Comparison of ENCODE assay signal across 8 cellular contexts in the genomic region with DNA sequence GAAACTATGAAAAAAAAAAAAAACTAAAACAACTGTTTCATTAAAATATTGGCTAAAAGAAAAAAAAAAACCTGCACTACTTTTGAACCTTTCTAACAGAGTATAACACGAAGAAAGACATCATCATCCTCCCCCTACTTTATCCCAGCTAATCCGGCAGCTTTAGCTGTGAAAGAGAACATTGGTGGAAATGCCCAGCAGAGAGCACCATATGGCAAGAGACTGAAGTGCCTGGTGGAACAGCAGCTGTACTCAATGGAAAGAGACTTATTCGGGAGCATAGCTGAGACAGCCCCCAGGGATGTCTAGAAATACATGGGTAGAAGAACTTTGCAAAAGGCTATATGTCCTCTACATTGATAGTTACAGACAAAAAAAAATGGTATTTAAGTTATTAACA. TPM values are rescaled to one million over a fixed set of nuclear protein-coding genes. Genes with fewer than 3 reads are reported as not detected.
DNase-seq lines count a peak whose midpoint lies in the region; ATAC-seq and TF ChIP-seq lines count a peak whose summit lies in the region.

No MANE protein-coding gene starts in this region.

- CTCF ChIA-PET in HEK293T (lab: Yijun Ruan, JAX): interaction anchor here (0.6 kb wide), 1 partner anchor 357 kb away, joined by 3 read pairs; no protein-coding TSS in a partner anchor
- CTCF ChIA-PET in SK-N-SH (lab: Yijun Ruan, JAX): interaction anchor here (0.8 kb wide), 1 partner anchor 17 kb away, joined by 3 read pairs; no protein-coding TSS in a partner anchor

- no peak for TF ChIP-seq EP300 in SK-N-SH (IDR thresholded peaks at IDR 0.05; ENCODE audit: borderline replicate concordance in 1 of 2, low read depth in 1 of 2, low read length in 1 of 2)

- H3K36me3 ChIP-seq in SK-N-SH (replicated peaks in 1 of 2; ENCODE audit: control insufficient read depth in 1 of 2, insufficient read depth in 2 of 2, low read length in 1 of 2) (no peaks in the 10 kb centered on the region), testis (ENCODE audit: low read depth, missing control alignments) (no peaks in the 10 kb centered on the region)

- no peak overlapping the region for H2AFZ ChIP-seq in SK-N-SH (ENCODE audit: low read depth)

- no peak overlapping the region for H3K4me3 ChIP-seq in AG10803 (ENCODE audit: low read length)
- H3K4me3 ChIP-seq in SK-N-SH (ENCODE audit: low read depth in 2 of 2, low read length in 1 of 2): no peak overlapping the region
- no peak overlapping the region for H3K4me3 ChIP-seq in testis

- DNase-seq in AG10803 (ENCODE audit: low read depth) (peak; percentile 28), HEK293T (ENCODE audit: extremely low spot score) (peak; percentile 24), SK-N-SH (no peak), inferior parietal cortex (ENCODE audit: extremely low spot score) (peak; percentile 71), activated T-cell treated with anti-CD3 and anti-CD28 coated beads for 4 hours (no peak), testis (no peak), OCI-M2 (lab: John Stamatoyannopoulos, UW; ENCODE audit: unreplicated experiment) (no peak)

- peak; percentile 59 for TF ChIP-seq RAD21 in SK-N-SH (IDR thresholded peaks at IDR 0.05; ENCODE audit: low read length)

- no peak for ATAC-seq in GM18520 (IDR thresholded peaks at IDR 0.05; ENCODE audit: unreplicated experiment)

- H3K9me2 ChIP-seq in SK-N-SH: no peaks in the 10 kb centered on the region

- 43% methylated on average over 3 of the region's 3 CpGs for WGBS in SK-N-SH (ENCODE audit: low lambda C conversion rate)
- 23 to 36% methylated on average over 3 of the region's 3 CpGs for WGBS in testis, 2 donors

- H3K9ac ChIP-seq in SK-N-SH: no peak overlapping the region

- H3K4me1 ChIP-seq in SK-N-SH (ENCODE audit: control insufficient read depth in 1 of 2, insufficient read depth in 2 of 2, low read depth in 1 of 2, low read length in 1 of 2) (peaks cover 0 to 4% of the 10 kb centered on the region in 2 experiments; a peak in 1 of 4 replicates), testis (no peaks in the 10 kb centered on the region)

- no peak overlapping the region for H3K4me2 ChIP-seq in SK-N-SH

- H3K79me2 ChIP-seq in SK-N-SH (ENCODE audit: insufficient read depth): no peaks in the 10 kb centered on the region

- POLR2A ChIA-PET in HEK293T (lab: Yijun Ruan, JAX) (no interaction called here), SK-N-SH (lab: Yijun Ruan, JAX) (interaction anchor here (0.7 kb wide), 1 partner anchor 31 kb away, joined by 3 read pairs; a partner anchor contains a TSS)

- H3K27me3 ChIP-seq in SK-N-SH (ENCODE audit: insufficient read depth) (no peaks in the 10 kb centered on the region), testis (no peaks in the 10 kb centered on the region)

- no peak for TF ChIP-seq POLR2A in testis (IDR thresholded peaks at IDR 0.05)

- TF ChIP-seq CTCF in AG10803 (conservative IDR thresholded peaks at IDR 0.05; ENCODE audit: low read length): peak; percentile 36; the same call in 1 of the 2 replicates
- peak; percentile 37 for TF ChIP-seq CTCF in SK-N-SH (IDR thresholded peaks at IDR 0.05)
- TF ChIP-seq CTCF in testis (IDR thresholded peaks at IDR 0.05): no peak

- H4K20me1 ChIP-seq in SK-N-SH (ENCODE audit: insufficient read depth): no peaks in the 10 kb centered on the region

- intact Hi-C loops in testis (cut with DNase I; ENCODE audit: low total_unique reads): no loop called here

- no peak overlapping the region for H3K27ac ChIP-seq in SK-N-SH (ENCODE audit: low read depth in 2 of 2, low read length in 1 of 2)
- H3K27ac ChIP-seq in testis: no peak overlapping the region

- no peaks in the 10 kb centered on the region for H3K9me3 ChIP-seq in SK-N-SH
- no peaks in the 10 kb centered on the region for H3K9me3 ChIP-seq in testis

- H3F3A ChIP-seq in SK-N-SH (replicated peaks; ENCODE audit: insufficient read depth): no peaks in the 10 kb centered on the region

TF ChIP-seq in HEK293T, 16 proteins besides CTCF, POLR2A, EP300 and RAD21:
- TF ChIP-seq FOXA1 (IDR thresholded peaks at IDR 0.05): no peak
- TF ChIP-seq ELF4 (IDR thresholded peaks at IDR 0.05): no peak
- TF ChIP-seq FOXK2 (IDR thresholded peaks at IDR 0.05): no peak
- TF ChIP-seq TARDBP (IDR thresholded peaks at IDR 0.05): no peak
- TF ChIP-seq SUZ12 (IDR thresholded peaks at IDR 0.05): no peak
- TF ChIP-seq NFRKB (IDR thresholded peaks at IDR 0.05): no peak
- TF ChIP-seq ZNF384 (IDR thresholded peaks at IDR 0.05): no peak
- no peak for TF ChIP-seq FOXM1 (IDR thresholded peaks at IDR 0.05; ENCODE audit: borderline replicate concordance)
- TF ChIP-seq HDGF (IDR thresholded peaks at IDR 0.05; ENCODE audit: borderline replicate concordance): no peak
- TF ChIP-seq, protein P1, sequence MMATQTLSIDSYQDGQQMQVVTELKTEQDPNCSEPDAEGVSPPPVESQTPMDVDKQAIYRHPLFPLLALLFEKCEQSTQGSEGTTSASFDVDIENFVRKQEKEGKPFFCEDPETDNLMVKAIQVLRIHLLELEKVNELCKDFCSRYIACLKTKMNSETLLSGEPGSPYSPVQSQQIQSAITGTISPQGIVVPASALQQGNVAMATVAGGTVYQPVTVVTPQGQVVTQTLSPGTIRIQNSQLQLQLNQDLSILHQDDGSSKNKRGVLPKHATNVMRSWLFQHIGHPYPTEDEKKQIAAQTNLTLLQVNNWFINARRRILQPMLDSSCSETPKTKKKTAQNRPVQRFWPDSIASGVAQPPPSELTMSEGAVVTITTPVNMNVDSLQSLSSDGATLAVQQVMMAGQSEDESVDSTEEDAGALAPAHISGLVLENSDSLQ (IDR thresholded peaks at IDR 0.05): no peak
- no peak for TF ChIP-seq LEF1 (IDR thresholded peaks at IDR 0.05; ENCODE audit: borderline replicate concordance)
- TF ChIP-seq L3MBTL2 (conservative IDR thresholded peaks at IDR 0.05): no peak
- TF ChIP-seq ARNT (IDR thresholded peaks at IDR 0.05): no peak
- TF ChIP-seq CTBP1 (IDR thresholded peaks at IDR 0.05; ENCODE audit: borderline replicate concordance): no peak
- no peak for TF ChIP-seq BHLHE40 (IDR thresholded peaks at IDR 0.05; ENCODE audit: borderline replicate concordance)
- TF ChIP-seq SP1 (IDR thresholded peaks at IDR 0.05): no peak

TF ChIP-seq in SK-N-SH, 30 proteins besides CTCF, POLR2A, EP300 and RAD21:
- TF ChIP-seq RFX5 (IDR thresholded peaks at IDR 0.05; ENCODE audit: low read length) (no peak), MXI1 (IDR thresholded peaks at IDR 0.05; ENCODE audit: low read depth, low read length) (no peak), TAF1 (IDR thresholded peaks at IDR 0.05; ENCODE audit: borderline replicate concordance, low read depth, low read length) (no peak), GABPA (IDR thresholded peaks at IDR 0.05; ENCODE audit: low read depth) (no peak), CHD2 (IDR thresholded peaks at IDR 0.05; ENCODE audit: low read length, partially characterized antibody) (no peak), SMC3 (IDR thresholded peaks at IDR 0.05; ENCODE audit: low read depth, low read length) (0 out of 2 replicates have a peak, but pooled peaks have one; percentile 7)
- TF ChIP-seq, protein P2, sequence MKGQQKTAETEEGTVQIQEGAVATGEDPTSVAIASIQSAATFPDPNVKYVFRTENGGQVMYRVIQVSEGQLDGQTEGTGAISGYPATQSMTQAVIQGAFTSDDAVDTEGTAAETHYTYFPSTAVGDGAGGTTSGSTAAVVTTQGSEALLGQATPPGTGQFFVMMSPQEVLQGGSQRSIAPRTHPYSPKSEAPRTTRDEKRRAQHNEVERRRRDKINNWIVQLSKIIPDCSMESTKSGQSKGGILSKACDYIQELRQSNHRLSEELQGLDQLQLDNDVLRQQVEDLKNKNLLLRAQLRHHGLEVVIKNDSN (IDR thresholded peaks at IDR 0.05; ENCODE audit: borderline replicate concordance, low read depth): no peak
TF ChIP-seq in SK-N-SH: peak in this region for 1.

RNA-seq across cellular contexts. Expression of a gene that starts 30.3 kb away (rescaled TPM):
- polyA plus RNA-seq in SK-N-SH (2012; rRNA removed): not detected in 2 replicates
- 0.03 TPM in 2 replicates for polyA plus RNA-seq in SK-N-SH (2012; cell fraction: cytosol; rRNA removed)
- polyA plus RNA-seq in SK-N-SH (2012; cell fraction: nucleus; rRNA removed): 0.07 and 0.11 TPM in 2 replicates
- 1 to 10 TPM; 2.7 to 3.7 TPM for total RNA-seq in testis
- polyA plus RNA-seq in testis (ENCODE audit: insufficient read depth, low read depth, low replicate concordance): 2.6 TPM

Comparison
In these comparisons a context has a peak if more than half of its experiments do, and no peak if none do; other contexts are left out.
1. DNase-seq: peak in AG10803 (single experiment), HEK293T (single experiment) and inferior parietal cortex (single experiment); none in SK-N-SH (single experiment), activated T-cell treated with anti-CD3 and anti-CD28 coated beads for 4 hours (single experiment), testis (single experiment) and OCI-M2 (single experiment).
2. CTCF ChIP-seq: peak in AG10803 (single experiment) and SK-N-SH (single experiment); none in testis (0 of 3).